Comparison of ENCODE assay signal across 8 cellular contexts in genomic region chrX:20265221-20265725, GRCh38. TPM values are rescaled to one million over a fixed set of nuclear protein-coding genes. Genes with fewer than 3 reads are reported as not detected.
DNase-seq lines count a peak whose midpoint lies in the region; ATAC-seq and TF ChIP-seq lines count a peak whose summit lies in the region.

No MANE protein-coding gene starts in this region.

- H3K9me3 Mint-ChIP-seq in glutamatergic neuron (ENCODE audit: unreplicated experiment): peaks cover 6% of the 10 kb centered on the region

- no peak for DNase-seq in AG09309 (ENCODE audit: low read depth)
- peak; percentile 71 for DNase-seq in RPMI7951 (ENCODE audit: low read depth)
- peak; percentile 50 for DNase-seq in activated gamma-delta T cell treated with anti-CD3 and anti-CD28 coated beads, Interleukin-2, amount 50 U/mL, for 16 hours (ENCODE audit: low read depth)
- peak; percentile 25 for DNase-seq in glutamatergic neuron
- DNase-seq in ovary: peak; percentile 55 to 78 (median 69)
- peak; percentile 50 for DNase-seq in ureter (ENCODE audit: low spot score)

- ATAC-seq in GM18873 (IDR thresholded peaks at IDR 0.05; ENCODE audit: low FRiP score, unreplicated experiment): peak; percentile 40
- peak; percentile 47 for ATAC-seq in HG03432 (IDR thresholded peaks at IDR 0.05; ENCODE audit: unreplicated experiment)

- no peaks in the 10 kb centered on the region for H3K27me3 ChIP-seq in ovary

- H3K4me3 ChIP-seq in AG09309 (ENCODE audit: control insufficient read depth, low read depth, low read length) (peak overlapping the region; percentile 70), ovary (peak overlapping the region; percentile 43)

- no peaks in the 10 kb centered on the region for H3K9me3 ChIP-seq in ovary

- no peaks in the 10 kb centered on the region for H3K36me3 Mint-ChIP-seq in glutamatergic neuron (ENCODE audit: unreplicated experiment)

- peak overlapping the region; percentile 50 for H3K27ac Mint-ChIP-seq in glutamatergic neuron (ENCODE audit: unreplicated experiment)

- peak overlapping the region; percentile 91 for H3K4me3 Mint-ChIP-seq in glutamatergic neuron (ENCODE audit: unreplicated experiment)

- intact Hi-C loops in ovary (cut with DNase I): loop anchor here in 1 of 4 donors (5.0 kb wide), 1 partner anchor 123 kb away; the partner anchor contains the start of gene EIF1AX

- H3K4me1 Mint-ChIP-seq in glutamatergic neuron (ENCODE audit: low read depth, unreplicated experiment): no peaks in the 10 kb centered on the region

- peak; percentile 46 for TF ChIP-seq POLR2A in ovary (IDR thresholded peaks at IDR 0.05)

- peaks cover 1% of the 10 kb centered on the region for H3K27me3 Mint-ChIP-seq in glutamatergic neuron (ENCODE audit: unreplicated experiment)

- TF ChIP-seq CTCF in AG09309 (IDR thresholded peaks at IDR 0.05; ENCODE audit: control insufficient read depth, insufficient read depth, low read depth, low read length, missing control alignments): no peak
- TF ChIP-seq CTCF in glutamatergic neuron (IDR thresholded peaks at IDR 0.05; ENCODE audit: partially characterized antibody, unreplicated experiment): no peak
- no peak for TF ChIP-seq CTCF in ovary (IDR thresholded peaks at IDR 0.05)

- no peaks in the 10 kb centered on the region for H3K36me3 ChIP-seq in ovary

- no peak for TF ChIP-seq EP300 in ovary (IDR thresholded peaks at IDR 0.05)

- peak overlapping the region in 1 of 2 donors; percentile 75 for H3K27ac ChIP-seq in ovary

- H3K4me1 ChIP-seq in ovary (ENCODE audit: insufficient read depth): no peaks in the 10 kb centered on the region

- WGBS in ovary, 3 donors: 23 to 36% (median 36%) methylated on average over 26 of the region's 26 CpGs

RNA-seq across cellular contexts. Expression of gene RPS6KA3, which starts 1.4 kb away (rescaled TPM):
- 34.4 and 47.7 TPM in 2 replicates for total RNA-seq in RPMI7951 (2014; rRNA removed; shearing (Covaris generic))
- 9.0 TPM for total RNA-seq in glutamatergic neuron (ENCODE audit: unreplicated experiment)
- 10 to 100 TPM; 17.2 to 30.3 (median 26.9) TPM for total RNA-seq in ovary
- 10 to 100 TPM; 10.1 to 20.0 TPM for polyA plus RNA-seq in ovary
- total RNA-seq in ureter: 40.3 TPM
